12 cellular contexts compared by ENCODE assay signal in genomic region chr5:107381189-107381856, GRCh38.
DNase-seq lines count a peak whose midpoint lies in the region; ATAC-seq and TF ChIP-seq lines count a peak whose summit lies in the region.
"Had no signal": no experiment of that assay in that cellular context is flagged by ENCODE, and none has a peak within 500 bp of the region (broad histone marks: within the 10 kb centered on the region; RNA-seq: fewer than 3 reads in every experiment).

No MANE protein-coding gene starts in this region.

- H3K4me2 ChIP-seq in HCT116 (ENCODE audit: low read length): peak overlapping the region; percentile 78

- H3K9ac ChIP-seq in HCT116 (ENCODE audit: low read length): 0 out of 2 replicates have a peak overlapping the region, but pooled peaks have one; percentile 8

- H3K36me3 ChIP-seq in ACC112 (ENCODE audit: insufficient read depth, low read length) (peaks cover 4% of the 10 kb centered on the region; the same call in 1 of the 2 replicates), HCT116 (ENCODE audit: control insufficient read depth in 1 of 2, insufficient read depth in 2 of 2, low read length in 2 of 2) (no peaks in the 10 kb centered on the region), SJSA1 (no peaks in the 10 kb centered on the region), tibial artery (peaks cover 0 to 8% (median 0%) of the 10 kb centered on the region in 3 donors)
- H3K36me3 ChIP-seq: stomach had no signal

- intact Hi-C loops in HCT116 (cut with micrococcal nuclease) (no loop called here), tibial artery (cut with DNase I; ENCODE audit: low total_unique reads) (no loop called here)

- CTCF ChIA-PET in HCT116 (lab: Charles Lee): no interaction called here

- H3K9me3 ChIP-seq in HCT116 (ENCODE audit: control insufficient read depth in 1 of 2, insufficient read depth in 1 of 2, low read depth in 1 of 2, low read length in 2 of 2) (no peaks in the 10 kb centered on the region), SJSA1 (replicated peaks) (no peaks in the 10 kb centered on the region), tibial artery (no peaks in the 10 kb centered on the region)
- H3K9me3 ChIP-seq: stomach had no signal

- peak; percentile 91 for ATAC-seq in HCT116
- ATAC-seq in HG03439 (IDR thresholded peaks at IDR 0.05; ENCODE audit: unreplicated experiment): no peak
- ATAC-seq in GM19455 (IDR thresholded peaks at IDR 0.05; ENCODE audit: unreplicated experiment): no peak

- H3K4me1 ChIP-seq in ACC112 (ENCODE audit: control insufficient read depth, insufficient read depth, low read length, unreplicated experiment) (peaks cover 28% of the 10 kb centered on the region), HCT116 (ENCODE audit: control insufficient read depth in 1 of 2, insufficient read depth in 2 of 2, low read length in 2 of 2) (peaks cover 12 to 22% of the 10 kb centered on the region in 2 experiments), SJSA1 (replicated peaks) (peaks cover 54% of the 10 kb centered on the region), tibial artery (no peaks in the 10 kb centered on the region)
- H3K4me1 ChIP-seq: stomach had no signal

- POLR2A ChIA-PET in HCT116 (lab: Charles Lee): no interaction called here

- H4K20me1 ChIP-seq in HCT116 (ENCODE audit: insufficient read depth): no peaks in the 10 kb centered on the region

- TF ChIP-seq RAD21 in HCT116 (IDR thresholded peaks at IDR 0.05; ENCODE audit: low read depth): peak; percentile 40

- DNase-seq in HCT116 (ENCODE audit: low read depth, low spot score) (peak; percentile 64), SJSA1 (ENCODE audit: low read depth in 1 of 2, low spot score in 2 of 2) (peak; percentile 86 to 92), fibroblast of the aortic adventitia (ENCODE audit: low read depth) (peak; percentile 26), putamen (ENCODE audit: low spot score) (no peak), tibial artery (no peak)
- DNase-seq: CD4-positive, CD25-positive, alpha-beta regulatory T cell; RPMI8226; stomach had no signal

- TF ChIP-seq CTCF in HCT116 (IDR thresholded peaks at IDR 0.05 in 2 of 3, conservative IDR thresholded peaks at IDR 0.05 in 1 of 3; ENCODE audit: borderline replicate concordance in 1 of 3, insufficient read depth in 1 of 3, low read depth in 2 of 3, low read length in 2 of 3) (no peak), fibroblast of the aortic adventitia (IDR thresholded peaks at IDR 0.05; ENCODE audit: insufficient read depth, low read length) (no peak), tibial artery (IDR thresholded peaks at IDR 0.05) (no peak)

- H3K9me2 ChIP-seq in HCT116 (ENCODE audit: insufficient read depth): no peaks in the 10 kb centered on the region

- TF ChIP-seq POLR2A in HCT116 (IDR thresholded peaks at IDR 0.05; ENCODE audit: borderline replicate concordance, extremely low read depth, insufficient read depth, insufficient read length): no peak

- H2AFZ ChIP-seq in ACC112 (ENCODE audit: low read length, unreplicated experiment) (no peak overlapping the region), HCT116 (ENCODE audit: low read depth, low read length, poor library complexity, severe bottlenecking) (peak overlapping the region; percentile 76)

- H3K79me2 ChIP-seq in ACC112 (ENCODE audit: control insufficient read depth, insufficient read depth, low read length, unreplicated experiment) (no peaks in the 10 kb centered on the region), HCT116 (ENCODE audit: insufficient read depth, low read length) (no peaks in the 10 kb centered on the region)

- H3K27ac ChIP-seq in ACC112 (ENCODE audit: low read depth, low read length) (peak overlapping the region; percentile 2; the same call in 1 of the 2 replicates), HCT116 (ENCODE audit: low read depth, low read length) (no peak overlapping the region), SJSA1 (peak overlapping the region; percentile 51), tibial artery (no peak overlapping the region)
- H3K27ac ChIP-seq: stomach had no signal

- RAD21 ChIA-PET in HCT116 (lab: Charles Lee; ENCODE audit: low non-redundant PET in 1 of 2, low total read pairs in 2 of 2, uncharacterized antibody in 2 of 2, unreplicated experiment in 2 of 2): no interaction called here

- BruUV-seq in HCT116 (replicated peaks; lab: Mats Ljungman, UMichigan): no TSS peak

- H3K4me3 ChIP-seq in ACC112 (ENCODE audit: low read depth, low read length) (no peak overlapping the region), HCT116 (replicated peaks in 1 of 2; ENCODE audit: low read depth in 1 of 2, low read length in 2 of 2) (peak overlapping the region; percentile 5 to 41; a peak in 2 of 4 replicates), SJSA1 (no peak overlapping the region), fibroblast of the aortic adventitia (ENCODE audit: low read depth, low read length) (no peak overlapping the region), tibial artery (no peak overlapping the region)
- H3K4me3 ChIP-seq: skin epidermis, stomach had no signal

- H3K27me3 ChIP-seq in ACC112 (ENCODE audit: insufficient read depth, low read length) (no peaks in the 10 kb centered on the region), HCT116 (ENCODE audit: insufficient read depth, low read length) (no peaks in the 10 kb centered on the region), SJSA1 (replicated peaks) (no peaks in the 10 kb centered on the region), tibial artery (no peaks in the 10 kb centered on the region)
- H3K27me3 ChIP-seq: stomach had no signal

TF ChIP-seq in HCT116, 20 proteins besides CTCF, POLR2A, EP300 and RAD21 (continues in another document):
- TF ChIP-seq ZNF274 (IDR thresholded peaks at IDR 0.05; ENCODE audit: low read depth, low read length) (no peak), CBX3 (IDR thresholded peaks at IDR 0.05; ENCODE audit: low read depth) (peak; percentile 29), EGR1 (IDR thresholded peaks at IDR 0.05; ENCODE audit: low read depth) (no peak), SP1 (IDR thresholded peaks at IDR 0.05; ENCODE audit: low read depth) (peak; percentile 50), MAX (IDR thresholded peaks at IDR 0.05) (0 out of 2 replicates have a peak, but pooled peaks have one; percentile 38), YY1 (IDR thresholded peaks at IDR 0.05; ENCODE audit: extremely low read depth, insufficient replicate concordance, low read depth, low read length) (no peak), POLR2AphosphoS5 (IDR thresholded peaks at IDR 0.05; ENCODE audit: low read depth, low read length) (no peak), TCF7L2 (IDR thresholded peaks at IDR 0.05; ENCODE audit: borderline replicate concordance, extremely low read depth, insufficient read depth, insufficient read length) (peak; percentile 61), ZBTB33 (IDR thresholded peaks at IDR 0.05; ENCODE audit: extremely low read depth, insufficient replicate concordance, low read length) (no peak), FOSL1 (IDR thresholded peaks at IDR 0.05; ENCODE audit: low read depth) (peak; percentile 80), ZFX (IDR thresholded peaks at IDR 0.05) (no peak), EZH2 (IDR thresholded peaks at IDR 0.05) (no peak), CEBPB (IDR thresholded peaks at IDR 0.05; ENCODE audit: low read depth) (peak; percentile 55; the same call in 1 of the 2 replicates)
- TF ChIP-seq, protein P1, sequence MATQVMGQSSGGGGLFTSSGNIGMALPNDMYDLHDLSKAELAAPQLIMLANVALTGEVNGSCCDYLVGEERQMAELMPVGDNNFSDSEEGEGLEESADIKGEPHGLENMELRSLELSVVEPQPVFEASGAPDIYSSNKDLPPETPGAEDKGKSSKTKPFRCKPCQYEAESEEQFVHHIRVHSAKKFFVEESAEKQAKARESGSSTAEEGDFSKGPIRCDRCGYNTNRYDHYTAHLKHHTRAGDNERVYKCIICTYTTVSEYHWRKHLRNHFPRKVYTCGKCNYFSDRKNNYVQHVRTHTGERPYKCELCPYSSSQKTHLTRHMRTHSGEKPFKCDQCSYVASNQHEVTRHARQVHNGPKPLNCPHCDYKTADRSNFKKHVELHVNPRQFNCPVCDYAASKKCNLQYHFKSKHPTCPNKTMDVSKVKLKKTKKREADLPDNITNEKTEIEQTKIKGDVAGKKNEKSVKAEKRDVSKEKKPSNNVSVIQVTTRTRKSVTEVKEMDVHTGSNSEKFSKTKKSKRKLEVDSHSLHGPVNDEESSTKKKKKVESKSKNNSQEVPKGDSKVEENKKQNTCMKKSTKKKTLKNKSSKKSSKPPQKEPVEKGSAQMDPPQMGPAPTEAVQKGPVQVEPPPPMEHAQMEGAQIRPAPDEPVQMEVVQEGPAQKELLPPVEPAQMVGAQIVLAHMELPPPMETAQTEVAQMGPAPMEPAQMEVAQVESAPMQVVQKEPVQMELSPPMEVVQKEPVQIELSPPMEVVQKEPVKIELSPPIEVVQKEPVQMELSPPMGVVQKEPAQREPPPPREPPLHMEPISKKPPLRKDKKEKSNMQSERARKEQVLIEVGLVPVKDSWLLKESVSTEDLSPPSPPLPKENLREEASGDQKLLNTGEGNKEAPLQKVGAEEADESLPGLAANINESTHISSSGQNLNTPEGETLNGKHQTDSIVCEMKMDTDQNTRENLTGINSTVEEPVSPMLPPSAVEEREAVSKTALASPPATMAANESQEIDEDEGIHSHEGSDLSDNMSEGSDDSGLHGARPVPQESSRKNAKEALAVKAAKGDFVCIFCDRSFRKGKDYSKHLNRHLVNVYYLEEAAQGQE (IDR thresholded peaks at IDR 0.05; ENCODE audit: low read depth): no peak
- TF ChIP-seq, protein P2, sequence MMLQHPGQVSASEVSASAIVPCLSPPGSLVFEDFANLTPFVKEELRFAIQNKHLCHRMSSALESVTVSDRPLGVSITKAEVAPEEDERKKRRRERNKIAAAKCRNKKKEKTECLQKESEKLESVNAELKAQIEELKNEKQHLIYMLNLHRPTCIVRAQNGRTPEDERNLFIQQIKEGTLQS (IDR thresholded peaks at IDR 0.05): no peak

Comparison
In these comparisons a context has a peak if more than half of its experiments do, and no peak if none do; other contexts are left out.
1. H3K27ac ChIP-seq: peak in ACC112 (single experiment) and SJSA1 (single experiment); none in HCT116 (single experiment) and tibial artery (0 of 2).
2. H3K4me3 ChIP-seq: peak in HCT116 (2 of 2); none in ACC112 (single experiment), SJSA1 (single experiment), fibroblast of the aortic adventitia (single experiment) and tibial artery (0 of 2).
3. DNase-seq: peak in HCT116 (single experiment), SJSA1 (2 of 2) and fibroblast of the aortic adventitia (single experiment); none in putamen (single experiment) and tibial artery (0 of 2).